Comparison of ENCODE assay signal across 31 cellular contexts in genomic region chr22:45305456-45306065, GRCh38. TPM values are rescaled to one million over a fixed set of nuclear protein-coding genes. Genes with fewer than 3 reads are reported as not detected.
DNase-seq lines count a peak whose midpoint lies in the region; ATAC-seq, FAIRE-seq and TF ChIP-seq lines count a peak whose summit lies in the region.
"Had no signal": no experiment of that assay in that cellular context is flagged by ENCODE, and none has a peak within 500 bp of the region (broad histone marks: within the 10 kb centered on the region; RNA-seq: fewer than 3 reads in every experiment).

No MANE protein-coding gene starts in this region.

- H3K27ac ChIP-seq in SJSA1 (peak overlapping the region; percentile 47), foreskin keratinocyte (peak overlapping the region; percentile 79), small intestine (ENCODE audit: low read depth in 1 of 2, low read length in 1 of 2) (no peak overlapping the region)
- no peak overlapping the region for H3K27ac ChIP-seq in naive thymus-derived CD4-positive, alpha-beta T cell (ENCODE audit: low read depth, low read length)
- H3K27ac ChIP-seq: HL-60, SJCRH30 had no signal

- H3K4me3 Mint-ChIP-seq in Caco-2 (ENCODE audit: unreplicated experiment) = peak overlapping the region; percentile 47
- H3K4me3 Mint-ChIP-seq in naive thymus-derived CD4-positive, alpha-beta T cell = no peak overlapping the region
- H3K4me3 Mint-ChIP-seq: CD4-positive, alpha-beta T cell; GM23338 had no signal

- H3K27me3 ChIP-seq in Caco-2 (replicated peaks; ENCODE audit: control insufficient read depth, insufficient read depth, low read length) = no peaks in the 10 kb centered on the region
- no peaks in the 10 kb centered on the region for H3K27me3 ChIP-seq in SJSA1 (replicated peaks)
- no peaks in the 10 kb centered on the region for H3K27me3 ChIP-seq in foreskin keratinocyte
- H3K27me3 ChIP-seq in small intestine (ENCODE audit: control insufficient read depth in 2 of 2, insufficient read depth in 2 of 2, low read length in 2 of 2) = no peaks in the 10 kb centered on the region
- no peaks in the 10 kb centered on the region for H3K27me3 ChIP-seq in naive thymus-derived CD4-positive, alpha-beta T cell (ENCODE audit: control insufficient read depth in 2 of 2, insufficient read depth in 2 of 2, low read length in 2 of 2)
- H3K27me3 ChIP-seq in H7 (ENCODE audit: control insufficient read depth, insufficient read depth, low read length) = no peaks in the 10 kb centered on the region; the same call in 1 of the 2 replicates
- H3K27me3 ChIP-seq: BLaER1 treated with 17β-estradiol and CSF1 and Interleukin-3, amounts not matched to agents 10 nM and 100 nM; SJCRH30 had no signal

- no peak for FAIRE-seq in small intestine (lab: Jason Lieb, UNC)
- FAIRE-seq: A204.1, GM18507 had no signal

- H3K27me3 Mint-ChIP-seq in Caco-2 (ENCODE audit: insufficient read depth, unreplicated experiment) = no peaks in the 10 kb centered on the region
- no peaks in the 10 kb centered on the region for H3K27me3 Mint-ChIP-seq in naive thymus-derived CD4-positive, alpha-beta T cell
- H3K27me3 Mint-ChIP-seq: CD4-positive, alpha-beta T cell had no signal

- no peaks in the 10 kb centered on the region for H3K9me3 Mint-ChIP-seq in Caco-2 (ENCODE audit: unreplicated experiment)
- no peaks in the 10 kb centered on the region for H3K9me3 Mint-ChIP-seq in naive thymus-derived CD4-positive, alpha-beta T cell
- H3K9me3 Mint-ChIP-seq: CD4-positive, alpha-beta T cell; GM23338 had no signal

- peaks cover 30% of the 10 kb centered on the region for H3K4me1 Mint-ChIP-seq in Caco-2 (ENCODE audit: low read depth, unreplicated experiment)
- peaks cover 7 to 17% (median 12%) of the 10 kb centered on the region in 7 donors for H3K4me1 Mint-ChIP-seq in naive thymus-derived CD4-positive, alpha-beta T cell

- H3K9me3 ChIP-seq in Caco-2 = no peaks in the 10 kb centered on the region
- H3K9me3 ChIP-seq in SJSA1 (replicated peaks) = no peaks in the 10 kb centered on the region
- no peaks in the 10 kb centered on the region for H3K9me3 ChIP-seq in small intestine (ENCODE audit: control insufficient read depth, low read depth)
- no peaks in the 10 kb centered on the region for H3K9me3 ChIP-seq in naive thymus-derived CD4-positive, alpha-beta T cell (ENCODE audit: control insufficient read depth in 2 of 3, low read length in 3 of 3)
- H3K9me3 ChIP-seq: BLaER1 treated with 17β-estradiol and CSF1 and Interleukin-3, amounts not matched to agents 10 nM and 100 nM; SJCRH30 had no signal

- H3K36me3 Mint-ChIP-seq in Caco-2 (ENCODE audit: insufficient read depth, unreplicated experiment) = peaks cover 3% of the 10 kb centered on the region
- no peaks in the 10 kb centered on the region for H3K36me3 Mint-ChIP-seq in naive thymus-derived CD4-positive, alpha-beta T cell

- H3K27ac Mint-ChIP-seq in Caco-2 (ENCODE audit: unreplicated experiment) = peak overlapping the region; percentile 80
- H3K27ac Mint-ChIP-seq in naive thymus-derived CD4-positive, alpha-beta T cell = peak overlapping the region in 1 of 9 donors; percentile 4
- H3K27ac Mint-ChIP-seq: CD4-positive, alpha-beta T cell; GM23338 had no signal

- CTCF ChIA-PET in Caco-2 (lab: Charles Lee) = interaction anchor here (0.7 to 1.7 kb wide), 3 partner anchors 30 to 42 kb away, joined by 3 to 8 read pairs (median 4); no protein-coding TSS in a partner anchor
- CTCF ChIA-PET in naive thymus-derived CD4-positive, alpha-beta T cell (lab: Charles Lee) = no interaction called here

- H3K4me1 ChIP-seq in Caco-2 (peaks cover 41% of the 10 kb centered on the region), SJSA1 (replicated peaks) (peaks cover 55% of the 10 kb centered on the region), foreskin keratinocyte (peaks cover 19% of the 10 kb centered on the region), small intestine (ENCODE audit: control insufficient read depth in 2 of 2, insufficient read depth in 1 of 2, low read depth in 1 of 2, low read length in 1 of 2) (no peaks in the 10 kb centered on the region)
- H3K4me1 ChIP-seq in naive thymus-derived CD4-positive, alpha-beta T cell (ENCODE audit: control insufficient read depth in 2 of 2, insufficient read depth in 2 of 2, low read length in 2 of 2) = peaks cover 8 to 11% of the 10 kb centered on the region in 2 donors

- TF ChIP-seq CTCF in Caco-2 (IDR thresholded peaks at IDR 0.05; ENCODE audit: insufficient read depth in 1 of 2, low read depth in 1 of 2, low read length in 1 of 2, severe bottlenecking in 1 of 2, unreplicated experiment in 1 of 2) (no peak), foreskin keratinocyte (conservative IDR thresholded peaks at IDR 0.05) (no peak)

- intact Hi-C loops in Caco-2 (cut with micrococcal nuclease; ENCODE audit: unreplicated experiment) = loop anchor here (1.0 kb wide), 1 partner anchor 32 kb away; no protein-coding TSS in a partner anchor
- intact Hi-C loops in naive thymus-derived CD4-positive, alpha-beta T cell (cut with micrococcal nuclease) = no loop called here

- POLR2A ChIA-PET in Caco-2 (lab: Charles Lee) = interaction anchor here (0.5 to 1.4 kb wide), 4 partner anchors 11 to 568 kb away, joined by 3 to 8 read pairs (median 4); partner anchors contain the start of genes RIBC2 and SMC1B
- POLR2A ChIA-PET in naive thymus-derived CD4-positive, alpha-beta T cell (lab: Charles Lee) = interaction anchor here (8.9 kb wide), 1 partner anchor 7 kb away, joined by 73 read pairs; no protein-coding TSS in a partner anchor

- H3K4me3 ChIP-seq in Caco-2 (ENCODE audit: low read depth, low read length) (no peak overlapping the region), SJSA1 (no peak overlapping the region), small intestine (ENCODE audit: low read depth in 1 of 2, low read length in 2 of 2) (no peak overlapping the region), H7 (ENCODE audit: insufficient read depth, low read depth, low read length) (no peak overlapping the region)
- H3K4me3 ChIP-seq in naive thymus-derived CD4-positive, alpha-beta T cell (ENCODE audit: low read length) = no peak overlapping the region
- H3K4me3 ChIP-seq: BLaER1 treated with 17β-estradiol and CSF1 and Interleukin-3, amounts not matched to agents 10 nM and 100 nM; GM23338; SJCRH30 had no signal

- no TSS peak for BruUV-seq in Caco-2 (replicated peaks; lab: Mats Ljungman, UMichigan)

- 56 to 72% (median 69%) methylated on average over 6 of the region's 6 CpGs for WGBS in small intestine, 3 donors

- no peaks in the 10 kb centered on the region for H3K36me3 ChIP-seq in Caco-2 (ENCODE audit: control insufficient read depth, insufficient read depth, low read length)
- 0 out of 2 replicates have a peak, but pooled peaks cover 2% of the 10 kb centered on the region for H3K36me3 ChIP-seq in SJSA1
- H3K36me3 ChIP-seq in small intestine (ENCODE audit: control insufficient read depth in 2 of 2, insufficient read depth in 2 of 2, low read length in 2 of 2) = no peaks in the 10 kb centered on the region
- peaks cover 0 to 6% (median 0%) of the 10 kb centered on the region in 3 experiments for H3K36me3 ChIP-seq in naive thymus-derived CD4-positive, alpha-beta T cell (ENCODE audit: control insufficient read depth in 2 of 3, insufficient read depth in 3 of 3, low read length in 3 of 3)
- no peaks in the 10 kb centered on the region for H3K36me3 ChIP-seq in H7 (replicated peaks; ENCODE audit: control insufficient read depth, insufficient read depth, low read length)
- H3K36me3 ChIP-seq: BLaER1 treated with 17β-estradiol and CSF1 and Interleukin-3, amounts not matched to agents 10 nM and 100 nM; SJCRH30 had no signal

- DNase-seq in Caco-2 = peak; percentile 80 to 90
- DNase-seq in SJSA1 (ENCODE audit: low read depth in 1 of 2, low spot score in 2 of 2) = no peak
- no peak for DNase-seq in foreskin keratinocyte
- DNase-seq in small intestine = peak; percentile 75
- no peak for DNase-seq in naive thymus-derived CD4-positive, alpha-beta T cell
- DNase-seq in H7 = no peak
- no peak for DNase-seq in MV-4-11 (lab: John Stamatoyannopoulos, UW)
- DNase-seq: CD4-positive, alpha-beta T cell; DMS53; Karpas-422; NCI-H1105; NCI-H146; NCI-H1930; NCI-H2107; NCI-H446; NCI-H526; NCI-H82; NK-92 treated with Interleukin-12 subunit alpha and Interleukin-12 subunit beta, amount 100 ng/mL, for 24 hours; PC-3; SJCRH30 had no signal

- no peak for ATAC-seq in foreskin keratinocyte
- no peak for ATAC-seq in naive thymus-derived CD4-positive, alpha-beta T cell
- ATAC-seq: GM23338, HCT116, PC-3, Right ventricle myocardium inferior had no signal

RNA-seq across cellular contexts. Expression of gene FAM118A, which starts 4.2 kb away (rescaled TPM):
- total RNA-seq in Caco-2 (2022) = 120 and 131 TPM in 2 replicates
- 19.8 and 21.1 TPM in 2 replicates for total RNA-seq in SJSA1 (2014; rRNA removed; shearing (Covaris generic))
- total RNA-seq in foreskin keratinocyte = 12.8 and 15.5 TPM in 2 replicates
- 7.0 and 7.5 TPM in 2 replicates for polyA plus RNA-seq in foreskin keratinocyte
- 10 to 100 TPM in 2 of 3 donors, 1 to 10 TPM in 1; 4.5 to 31.6 (median 17.9) TPM for polyA plus RNA-seq in small intestine
- total RNA-seq in naive thymus-derived CD4-positive, alpha-beta T cell = 100 to 1,000 TPM in 4 of 5 experiments, 10 to 100 TPM in 1; 61.3 to 216 (median 111) TPM
- polyA plus RNA-seq in naive thymus-derived CD4-positive, alpha-beta T cell = 10 to 100 TPM; 54.0 to 81.6 TPM
- total RNA-seq in H7 (2014; rRNA removed; shearing (Covaris generic)) = 15.7 and 31.1 TPM in 2 replicates

RNA-seq across cellular contexts. Expression of gene UPK3A, which starts 20.8 kb away (rescaled TPM):
- total RNA-seq in Caco-2 (2022) (1.9 and 2.0 TPM in 2 replicates), foreskin keratinocyte (not detected in 2 replicates)
- total RNA-seq in SJSA1 (2014; rRNA removed; shearing (Covaris generic)) = not detected in 2 replicates
- polyA plus RNA-seq in foreskin keratinocyte (not detected in 2 replicates), small intestine (under 1 TPM in 1 of 3 donors, not detected in 2; 0.36 TPM)
- total RNA-seq in naive thymus-derived CD4-positive, alpha-beta T cell = under 1 TPM in 1 of 5 experiments, not detected in 4; 0.61 TPM
- under 1 TPM in 1 of 2 donors, not detected in 1; 0.25 TPM for polyA plus RNA-seq in naive thymus-derived CD4-positive, alpha-beta T cell
- 0.41 TPM in 1 of 2 replicates, not detected in the other for total RNA-seq in H7 (2014; rRNA removed; shearing (Covaris generic))
- total RNA-seq: CD4-positive, alpha-beta T cell; Daoy; G401; GM23338; RPMI7951; SJCRH30 had no signal
- polyA plus RNA-seq: AG04450 had no signal

Comparison
In these comparisons a context has a peak if more than half of its experiments do, and no peak if none do; other contexts are left out.
1. DNase-seq: peak in Caco-2 (2 of 2) and small intestine (single experiment); none in SJSA1 (0 of 2), foreskin keratinocyte (0 of 2), naive thymus-derived CD4-positive, alpha-beta T cell (0 of 9), H7 (single experiment) and MV-4-11 (single experiment).
2. H3K27ac ChIP-seq: peak in SJSA1 (single experiment) and foreskin keratinocyte (single experiment); none in small intestine (0 of 2) and naive thymus-derived CD4-positive, alpha-beta T cell (single experiment).